Comparison of ENCODE assay signal across 29 cellular contexts in the genomic region with DNA sequence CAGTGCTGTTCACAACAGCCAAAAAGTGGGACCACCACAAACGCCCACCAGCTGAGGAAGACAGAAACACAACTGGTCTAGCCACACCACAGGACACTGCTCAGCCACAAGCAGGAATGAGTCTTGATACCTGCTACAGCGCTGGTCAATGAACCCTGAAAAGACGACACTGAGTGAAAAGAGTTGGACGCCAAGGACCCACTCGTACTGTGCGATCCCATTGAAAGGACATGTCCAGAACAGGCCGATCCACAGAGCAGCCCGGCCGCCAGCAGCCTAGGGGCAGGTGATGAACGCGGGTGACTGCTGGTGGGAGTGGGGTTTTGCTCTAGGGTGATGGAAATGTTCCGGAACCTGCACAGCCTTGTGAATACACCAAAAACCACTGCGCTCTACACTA. TPM values are rescaled to one million over a fixed set of nuclear protein-coding genes. Genes with fewer than 3 reads are reported as not detected.
"Had no signal": no experiment of that assay in that cellular context is flagged by ENCODE, and none has a peak within 500 bp of the region (broad histone marks: within the 10 kb centered on the region; RNA-seq: fewer than 3 reads in every experiment).

No MANE protein-coding gene starts in this region.

- H3K27ac Mint-ChIP-seq: activated naive CD8-positive, alpha-beta T cell treated with anti-CD3 and anti-CD28 coated beads, Interleukin-2, amount 10 ng/mL, durations not matched to agents 7 days and 5 days; activated T-helper 17 cell treated with anti-CD3 and anti-CD28 coated beads, Interleukin-2, amount 50 U/mL, for 72 hours; mesothelial cell of epicardium; T-helper 2 cell treated with Interferon-gamma antibody and Interleukin-4, amounts not matched to agents 5 μg/mL and 100 μg/mL, for 36 hours had no signal

- DNase-seq: activated CD4-positive, alpha-beta T cell treated with anti-CD3 and anti-CD28 coated beads for 4 hours; activated CD4-positive, alpha-beta T cell treated with anti-CD3 and anti-CD28 coated beads, Interleukin-2, amount 50 U/mL, for 4 hours; activated CD4-positive, CD25-positive, alpha-beta regulatory T cell; activated naive CD4-positive, alpha-beta T cell; activated naive CD8-positive, alpha-beta T cell treated with anti-CD3 and anti-CD28 coated beads, Interleukin-2, amount 10 ng/mL, durations not matched to agents 7 days and 5 days; endodermal cell; foreskin keratinocyte; heart right ventricle; left ventricle myocardium inferior; mammary epithelial cell; naive thymus-derived CD8-positive, alpha-beta T cell; occipital lobe; stimulated activated CD4-positive, alpha-beta T cell treated with anti-CD3 and anti-CD28 coated beads, Interleukin-12 subunit alpha, Interleukin-12 subunit beta, amount 100 ng/mL, for 4 hours; stimulated activated CD4-positive, alpha-beta T cell treated with anti-CD3 and anti-CD28 coated beads, Interleukin-4, amount 100 ng/mL, for 1 hour; stimulated activated naive CD8-positive, alpha-beta T cell treated with anti-CD3 and anti-CD28 coated beads, Interleukin-15, Interleukin-2, amounts not matched to agents 100 U/mL and 50 U/mL, for 24 hours; T-helper 1 cell; upper lobe of left lung had no signal

- ATAC-seq: activated T-helper 17 cell treated with anti-CD3 and anti-CD28 coated beads, Interleukin-2, amount 50 U/mL, for 72 hours; esophagus mucosa; foreskin keratinocyte; heart right ventricle; naive thymus-derived CD8-positive, alpha-beta T cell; right cardiac atrium; stimulated activated naive CD8-positive, alpha-beta T cell treated with anti-CD3 and anti-CD28 coated beads, Interleukin-15, Interleukin-2, amounts not matched to agents 100 U/mL and 50 U/mL, for 24 hours had no signal

- H3K9me3 ChIP-seq: ascending aorta, heart right ventricle, left ventricle myocardium inferior, thoracic aorta, upper lobe of left lung had no signal

- H3K9me3 Mint-ChIP-seq: activated naive CD8-positive, alpha-beta T cell treated with anti-CD3 and anti-CD28 coated beads, Interleukin-2, amount 10 ng/mL, durations not matched to agents 7 days and 5 days; activated T-helper 17 cell treated with anti-CD3 and anti-CD28 coated beads, Interleukin-2, amount 50 U/mL, for 72 hours; brain; endodermal cell; mesothelial cell of epicardium; naive thymus-derived CD8-positive, alpha-beta T cell; neural crest cell; T-helper 2 cell treated with Interferon-gamma antibody and Interleukin-4, amounts not matched to agents 5 μg/mL and 100 μg/mL, for 36 hours had no signal

- H3K4me3 Mint-ChIP-seq: activated naive CD8-positive, alpha-beta T cell treated with anti-CD3 and anti-CD28 coated beads, Interleukin-2, amount 10 ng/mL, durations not matched to agents 7 days and 5 days; activated T-helper 17 cell treated with anti-CD3 and anti-CD28 coated beads, Interleukin-2, amount 50 U/mL, for 72 hours; brain; endodermal cell; mesothelial cell of epicardium; naive thymus-derived CD8-positive, alpha-beta T cell; neural crest cell; T-helper 2 cell treated with Interferon-gamma antibody and Interleukin-4, amounts not matched to agents 5 μg/mL and 100 μg/mL, for 36 hours had no signal

- H3K4me3 ChIP-seq: ascending aorta, cardiac muscle cell, heart right ventricle, left ventricle myocardium inferior, thoracic aorta, upper lobe of left lung had no signal

- H3K27me3 ChIP-seq: ascending aorta, cardiac muscle cell, foreskin keratinocyte, heart right ventricle, upper lobe of left lung had no signal

- H3K27me3 Mint-ChIP-seq: activated naive CD8-positive, alpha-beta T cell treated with anti-CD3 and anti-CD28 coated beads, Interleukin-2, amount 10 ng/mL, durations not matched to agents 7 days and 5 days; activated T-helper 17 cell treated with anti-CD3 and anti-CD28 coated beads, Interleukin-2, amount 50 U/mL, for 72 hours; naive thymus-derived CD8-positive, alpha-beta T cell had no signal

- H3K4me1 Mint-ChIP-seq: activated naive CD8-positive, alpha-beta T cell treated with anti-CD3 and anti-CD28 coated beads, Interleukin-2, amount 10 ng/mL, durations not matched to agents 7 days and 5 days; activated T-helper 17 cell treated with anti-CD3 and anti-CD28 coated beads, Interleukin-2, amount 50 U/mL, for 72 hours; mesothelial cell of epicardium had no signal

- H3K4me1 ChIP-seq: ascending aorta, foreskin keratinocyte, upper lobe of left lung had no signal

- H3K27ac ChIP-seq: ascending aorta, cardiac muscle cell, foreskin keratinocyte, heart right ventricle, thoracic aorta, upper lobe of left lung had no signal

RNA-seq across cellular contexts. Expression of gene SLC38A8, which starts 10.6 kb away (rescaled TPM):
- total RNA-seq: activated naive CD8-positive, alpha-beta T cell treated with anti-CD3 and anti-CD28 coated beads, Interleukin-2, amount 10 ng/mL, durations not matched to agents 7 days and 5 days; activated T-helper 17 cell treated with anti-CD3 and anti-CD28 coated beads, Interleukin-2, amount 50 U/mL, for 72 hours; ascending aorta; cardiac muscle cell; endodermal cell; esophagus mucosa; foreskin keratinocyte; left ventricle myocardium inferior; mammary epithelial cell; mesothelial cell of epicardium; naive thymus-derived CD8-positive, alpha-beta T cell; neural crest cell; occipital lobe; pulmonary artery endothelial cell; skeletal muscle tissue; thoracic aorta; upper lobe of left lung had no signal
- polyA plus RNA-seq: cardiac muscle cell; foreskin keratinocyte; mammary epithelial cell; naive thymus-derived CD8-positive, alpha-beta T cell; right cardiac atrium had no signal
